In the genomic region with DNA sequence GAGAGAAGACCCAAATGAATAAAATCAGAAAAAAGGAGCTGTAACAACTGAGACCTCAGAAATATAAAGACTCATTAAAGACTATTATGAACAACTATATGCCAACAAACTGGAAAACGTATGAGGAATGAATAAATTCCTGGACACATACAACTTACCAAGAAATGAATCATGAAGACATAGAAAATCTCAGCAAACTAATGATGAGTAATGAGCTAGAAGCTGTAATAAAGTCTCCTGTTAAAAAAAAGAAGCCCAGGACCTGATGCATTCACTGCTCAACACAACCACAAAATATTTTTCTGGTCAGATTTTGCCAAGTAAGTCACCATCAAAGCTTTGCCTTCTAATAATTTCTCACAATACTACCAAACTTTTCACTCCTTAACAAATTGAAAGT, we compare ENCODE assay signal across 32 cellular contexts.
DNase-seq lines count a peak whose midpoint lies in the region; ATAC-seq, FAIRE-seq and TF ChIP-seq lines count a peak whose summit lies in the region.
"Had no signal": no experiment of that assay in that cellular context is flagged by ENCODE, and none has a peak within 500 bp of the region (broad histone marks: within the 10 kb centered on the region; RNA-seq: fewer than 3 reads in every experiment).

No MANE protein-coding gene starts in this region.

- no peaks in the 10 kb centered on the region for H3K9me3 Mint-ChIP-seq in astrocyte (ENCODE audit: unreplicated experiment)
- H3K9me3 Mint-ChIP-seq: activated naive CD8-positive, alpha-beta T cell treated with anti-CD3 and anti-CD28 coated beads, Interleukin-2, amount 10 ng/mL, durations not matched to agents 7 days and 5 days; endodermal cell; stimulated activated naive B cell treated with anti-CD40 and anti-IgM and Interleukin-4, amounts not matched to agents 10 μg/mL and 1 μg/mL and 100 μg/mL, for 72 hours had no signal

- CTCF ChIA-PET in mammary epithelial cell (lab: Charles Lee; ENCODE audit: low non-redundant PET), result no interaction called here

- intact Hi-C loops in mammary epithelial cell (cut with micrococcal nuclease), result no loop called here
- intact Hi-C loops in breast epithelium (cut with DNase I; ENCODE audit: low total_unique reads), result no loop called here

- 0% methylated on average over 1 of the region's 1 CpG for WGBS in mammary epithelial cell (ENCODE audit: low coverage, missing lambda C conversion rate)

- H3K4me1 ChIP-seq in mammary epithelial cell (ENCODE audit: insufficient read depth, low read length) (peaks cover 5% of the 10 kb centered on the region), breast epithelium (no peaks in the 10 kb centered on the region), astrocyte (ENCODE audit: insufficient read depth, low read length) (no peaks in the 10 kb centered on the region)
- H3K4me1 ChIP-seq: Caco-2, esophagus squamous epithelium, gastroesophageal sphincter, suprapubic skin, upper lobe of right lung had no signal

- no peak overlapping the region for H3K4me3 ChIP-seq in mammary epithelial cell (replicated peaks in 1 of 3; ENCODE audit: insufficient read depth in 1 of 3, low read depth in 2 of 3, low read length in 3 of 3)
- no peak overlapping the region for H3K4me3 ChIP-seq in breast epithelium
- H3K4me3 ChIP-seq in astrocyte (ENCODE audit: insufficient read depth, low read depth, low read length), result no peak overlapping the region
- H3K4me3 ChIP-seq: esophagus squamous epithelium, gastroesophageal sphincter, ovary, skin epidermis, suprapubic skin, upper lobe of right lung had no signal

- dilution Hi-C loops in mammary epithelial cell (cut with HindIII; ENCODE audit: low sequenced_read_pairs), result no loop called here

- H3K27ac ChIP-seq in mammary epithelial cell (ENCODE audit: insufficient read depth, low read depth, low read length) (no peak overlapping the region), breast epithelium (no peak overlapping the region), astrocyte (ENCODE audit: low read depth, low read length) (no peak overlapping the region)
- H3K27ac ChIP-seq: C4-2B, esophagus squamous epithelium, gastroesophageal sphincter, ovary, skin epidermis, suprapubic skin, upper lobe of right lung had no signal

- H3K79me2 ChIP-seq in mammary epithelial cell (ENCODE audit: insufficient read depth, low read length) (no peaks in the 10 kb centered on the region), astrocyte (ENCODE audit: insufficient read depth, low read length) (no peaks in the 10 kb centered on the region)

- H3K9ac ChIP-seq in mammary epithelial cell (ENCODE audit: insufficient read depth, low read length), result no peak overlapping the region
- no peak overlapping the region for H3K9ac ChIP-seq in astrocyte (ENCODE audit: low read length)

- H3K27ac Mint-ChIP-seq in astrocyte (ENCODE audit: unreplicated experiment), result no peak overlapping the region
- no peak overlapping the region for H3K27ac Mint-ChIP-seq in T-helper 17 cell
- H3K27ac Mint-ChIP-seq: activated naive CD8-positive, alpha-beta T cell treated with anti-CD3 and anti-CD28 coated beads, Interleukin-2, amount 10 ng/mL, durations not matched to agents 7 days and 5 days; endodermal cell; stimulated activated naive B cell treated with anti-CD40 and anti-IgM and Interleukin-4, amounts not matched to agents 10 μg/mL and 1 μg/mL and 100 μg/mL, for 72 hours; T-helper 1 cell treated with Interleukin-12 subunit alpha and Interleukin-12 subunit beta and Interleukin-4 antibody, amounts not matched to agents 30 μg/mL and 1 μg/mL, for 36 hours had no signal

- no TSS peak for BruUV-seq in mammary epithelial cell (replicated peaks; lab: Mats Ljungman, UMichigan)

- H4K20me1 ChIP-seq in mammary epithelial cell (ENCODE audit: insufficient read depth, low read length) (no peaks in the 10 kb centered on the region), astrocyte (ENCODE audit: insufficient read depth, low read length) (no peaks in the 10 kb centered on the region)

- in situ Hi-C loops in mammary epithelial cell (cut with MboI; ENCODE audit: low sequenced_read_pairs in 2 of 2), result no loop called here

- H3K9me3 ChIP-seq in mammary epithelial cell (replicated peaks; ENCODE audit: insufficient read depth, low read length) (no peaks in the 10 kb centered on the region), breast epithelium (no peaks in the 10 kb centered on the region), astrocyte (ENCODE audit: insufficient read depth, low read depth, low read length) (no peaks in the 10 kb centered on the region), T-helper 17 cell (ENCODE audit: control insufficient read depth, low read length, poor library complexity, severe bottlenecking) (no peaks in the 10 kb centered on the region)
- H3K9me3 ChIP-seq: Caco-2, esophagus squamous epithelium, gastroesophageal sphincter, ovary, suprapubic skin, upper lobe of right lung had no signal

- TF ChIP-seq POLR2A in breast epithelium (IDR thresholded peaks at IDR 0.05), result no peak

- DNase-seq in mammary epithelial cell (peak; percentile 61), breast epithelium (ENCODE audit: low spot score in 2 of 2) (no peak), astrocyte (ENCODE audit: low read depth) (peak; percentile 44), glomerular visceral epithelial cell (ENCODE audit: extremely low spot score) (peak; percentile 27), T-helper 17 cell (no peak), COR-L47 (lab: John Stamatoyannopoulos, UW) (no peak)
- DNase-seq: activated CD4-positive, alpha-beta T cell treated with anti-CD3 and anti-CD28 coated beads, Interleukin-2, amount 50 U/mL, for 48 hours; activated gamma-delta T cell treated with Interleukin-2 at 50 U/mL for 16 hours; activated naive CD8-positive, alpha-beta T cell treated with anti-CD3 and anti-CD28 coated beads, Interleukin-2, amount 10 ng/mL, durations not matched to agents 7 days and 5 days; activated T-cell treated with anti-CD3 and anti-CD28 coated beads, Interleukin-2, amount 50 U/mL, for 48 hours; Caco-2; dermis blood vessel endothelial cell; endodermal cell; esophagus squamous epithelium; hypothalamus; Kasumi-1; mesendoderm; ovary; retina; stimulated activated naive B cell treated with anti-CD40 and anti-IgM and Interleukin-4, amounts not matched to agents 10 μg/mL and 1 μg/mL and 100 μg/mL, for 72 hours; upper lobe of right lung had no signal

- H3K4me2 ChIP-seq in mammary epithelial cell (ENCODE audit: insufficient read depth, low read depth, low read length), result peak overlapping the region; percentile 39
- H3K4me2 ChIP-seq in astrocyte (ENCODE audit: low read length), result no peak overlapping the region

- no peak overlapping the region for H2AFZ ChIP-seq in mammary epithelial cell (ENCODE audit: low read depth, low read length)
- no peak overlapping the region for H2AFZ ChIP-seq in astrocyte (ENCODE audit: low read depth, low read length)

- ATAC-seq in GM19455 (IDR thresholded peaks at IDR 0.05; ENCODE audit: unreplicated experiment), result no peak
- no peak for ATAC-seq in T-helper 17 cell
- no peak for ATAC-seq in HG02870 (IDR thresholded peaks at IDR 0.05; ENCODE audit: unreplicated experiment)
- ATAC-seq: activated CD4-positive, CD25-positive, alpha-beta regulatory T cell treated with anti-CD3 and anti-CD28 coated beads, Interleukin-2, amount 50 U/mL, for 24 hours; gastroesophageal sphincter; HCT116; left lobe of liver; stimulated activated naive B cell treated with anti-CD40 and anti-IgM and Interleukin-4, amounts not matched to agents 10 μg/mL and 1 μg/mL and 100 μg/mL, for 72 hours; upper lobe of right lung had no signal

- no peaks in the 10 kb centered on the region for H3K27me3 ChIP-seq in mammary epithelial cell (ENCODE audit: insufficient read depth, low read length)
- H3K27me3 ChIP-seq in breast epithelium, result no peaks in the 10 kb centered on the region
- H3K27me3 ChIP-seq in astrocyte (ENCODE audit: insufficient read depth, low read length), result no peaks in the 10 kb centered on the region
- H3K27me3 ChIP-seq: esophagus squamous epithelium, gastroesophageal sphincter, ovary, suprapubic skin, upper lobe of right lung had no signal

- H3K36me3 Mint-ChIP-seq in astrocyte (ENCODE audit: low read depth, unreplicated experiment), result no peaks in the 10 kb centered on the region
- H3K36me3 Mint-ChIP-seq in T-helper 17 cell (ENCODE audit: low read depth), result peaks cover 2% of the 10 kb centered on the region
- H3K36me3 Mint-ChIP-seq: activated naive CD8-positive, alpha-beta T cell treated with anti-CD3 and anti-CD28 coated beads, Interleukin-2, amount 10 ng/mL, durations not matched to agents 7 days and 5 days; stimulated activated naive B cell treated with anti-CD40 and anti-IgM and Interleukin-4, amounts not matched to agents 10 μg/mL and 1 μg/mL and 100 μg/mL, for 72 hours had no signal

- H3K4me1 Mint-ChIP-seq in astrocyte (ENCODE audit: low read depth, unreplicated experiment) (peaks cover 21% of the 10 kb centered on the region), T-helper 17 cell (no peaks in the 10 kb centered on the region)
- H3K4me1 Mint-ChIP-seq: activated naive CD8-positive, alpha-beta T cell treated with anti-CD3 and anti-CD28 coated beads, Interleukin-2, amount 10 ng/mL, durations not matched to agents 7 days and 5 days; stimulated activated naive B cell treated with anti-CD40 and anti-IgM and Interleukin-4, amounts not matched to agents 10 μg/mL and 1 μg/mL and 100 μg/mL, for 72 hours had no signal

- no peak overlapping the region for H3K4me3 Mint-ChIP-seq in astrocyte (ENCODE audit: unreplicated experiment)
- no peak overlapping the region for H3K4me3 Mint-ChIP-seq in T-helper 17 cell
- H3K4me3 Mint-ChIP-seq: activated naive CD8-positive, alpha-beta T cell treated with anti-CD3 and anti-CD28 coated beads, Interleukin-2, amount 10 ng/mL, durations not matched to agents 7 days and 5 days; endodermal cell; stimulated activated naive B cell treated with anti-CD40 and anti-IgM and Interleukin-4, amounts not matched to agents 10 μg/mL and 1 μg/mL and 100 μg/mL, for 72 hours; T-helper 1 cell treated with Interleukin-12 subunit alpha and Interleukin-12 subunit beta and Interleukin-4 antibody, amounts not matched to agents 30 μg/mL and 1 μg/mL, for 36 hours had no signal

- H3K27me3 Mint-ChIP-seq in astrocyte (ENCODE audit: low read depth, unreplicated experiment) (no peaks in the 10 kb centered on the region), T-helper 17 cell (no peaks in the 10 kb centered on the region)
- H3K27me3 Mint-ChIP-seq: activated naive CD8-positive, alpha-beta T cell treated with anti-CD3 and anti-CD28 coated beads, Interleukin-2, amount 10 ng/mL, durations not matched to agents 7 days and 5 days; stimulated activated naive B cell treated with anti-CD40 and anti-IgM and Interleukin-4, amounts not matched to agents 10 μg/mL and 1 μg/mL and 100 μg/mL, for 72 hours had no signal

- H3K36me3 ChIP-seq in mammary epithelial cell (ENCODE audit: insufficient read depth, low read length) (no peaks in the 10 kb centered on the region), breast epithelium (no peaks in the 10 kb centered on the region), astrocyte (ENCODE audit: insufficient read depth, low read length) (no peaks in the 10 kb centered on the region)
- H3K36me3 ChIP-seq: esophagus squamous epithelium, gastroesophageal sphincter, ovary, suprapubic skin, upper lobe of right lung had no signal

- no peak for FAIRE-seq in astrocyte (lab: Jason Lieb, UNC)
- FAIRE-seq: TTC549 had no signal

- no peak for TF ChIP-seq CTCF in mammary epithelial cell (conservative IDR thresholded peaks at IDR 0.05 in 1 of 2, IDR thresholded peaks at IDR 0.05 in 1 of 2; ENCODE audit: extremely low read depth in 1 of 2, insufficient read depth in 1 of 2, low read depth in 1 of 2, low read length in 2 of 2)
- TF ChIP-seq CTCF in breast epithelium (IDR thresholded peaks at IDR 0.05), result no peak
- no peak for TF ChIP-seq CTCF in astrocyte (IDR thresholded peaks at IDR 0.05; ENCODE audit: insufficient read depth, low read depth, low read length)

Comparison
In these comparisons a context has a peak if more than half of its experiments do, and no peak if none do; other contexts are left out.
1. DNase-seq: peak in mammary epithelial cell (single experiment), astrocyte (single experiment) and glomerular visceral epithelial cell (single experiment); none in breast epithelium (0 of 2), T-helper 17 cell (0 of 3) and COR-L47 (single experiment).